8 cellular contexts compared by ENCODE assay signal in the genomic region with DNA sequence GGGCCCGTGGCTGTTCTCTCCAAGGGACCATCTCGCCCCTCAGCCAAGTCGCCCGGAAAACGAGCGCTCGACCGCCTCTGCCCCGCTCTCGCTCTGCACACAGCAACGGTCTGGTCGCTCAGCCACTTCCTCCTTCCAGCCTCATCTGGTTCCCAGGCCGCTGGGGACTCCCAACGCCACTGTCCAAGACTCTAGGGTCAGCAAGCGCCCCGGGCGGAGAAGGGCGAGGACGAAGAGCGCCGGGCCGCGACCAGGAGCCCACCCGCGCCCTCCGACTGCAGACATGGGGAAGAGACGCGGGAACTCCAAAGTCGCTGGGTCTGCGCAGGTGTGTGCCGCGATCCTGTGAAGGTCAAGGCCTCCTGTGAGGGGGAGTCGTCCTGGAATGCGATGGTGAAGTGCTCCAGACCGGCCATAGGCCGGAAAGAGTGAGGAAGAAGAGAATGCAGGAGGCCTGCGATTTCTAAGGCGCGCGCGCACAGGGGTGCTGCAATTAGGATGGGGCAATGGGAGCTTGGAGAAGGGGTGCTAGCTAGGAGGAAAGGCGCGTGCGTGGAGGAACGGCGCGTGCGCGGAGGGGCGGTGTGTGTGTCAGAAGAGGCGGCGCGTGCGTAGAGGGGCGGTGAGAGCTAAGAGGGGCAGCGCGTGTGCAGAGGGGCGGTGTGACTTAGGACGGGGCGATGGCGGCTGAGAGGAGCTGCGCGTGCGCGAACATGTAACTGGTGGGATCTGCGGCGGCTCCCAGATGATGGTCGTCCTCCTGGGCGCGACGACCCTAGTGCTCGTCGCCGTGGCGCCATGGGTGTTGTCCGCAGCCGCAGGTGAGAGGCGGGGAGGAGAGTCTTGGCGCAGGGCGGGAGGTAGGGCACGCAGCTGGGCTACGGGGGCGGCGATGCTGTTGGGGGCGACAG. TPM values are rescaled to one million over a fixed set of nuclear protein-coding genes. Genes with fewer than 3 reads are reported as not detected.
DNase-seq lines count a peak whose midpoint lies in the region; ATAC-seq and TF ChIP-seq lines count a peak whose summit lies in the region.

A gene (plus strand): TSS at position 660 of the 911 bp plus-strand sequence. CDS start 86 bp downstream, at position 746.

- H3K79me2 ChIP-seq in mammary epithelial cell (ENCODE audit: insufficient read depth, low read length) (peaks cover 44% of the 10 kb centered on the region), smooth muscle cell (ENCODE audit: low read depth) (peaks cover 42% of the 10 kb centered on the region)

- peak within 1 kb of the TSS; percentile 88 for H3K9ac ChIP-seq in mammary epithelial cell (ENCODE audit: insufficient read depth, low read length)
- peak within 1 kb of the TSS; percentile 94 for H3K9ac ChIP-seq in smooth muscle cell (ENCODE audit: low read depth)

- intact Hi-C loops in mammary epithelial cell (cut with micrococcal nuclease) = loop anchor here (2.0 kb wide), 2 partner anchors 58 to 124 kb away; a partner anchor contains a TSS

- H3K4me2 ChIP-seq in mammary epithelial cell (ENCODE audit: insufficient read depth, low read depth, low read length) (peak within 1 kb of the TSS; percentile 91), smooth muscle cell (peak within 1 kb of the TSS; percentile 96)

- peak within 1 kb of the TSS; percentile 100 for H3K4me3 ChIP-seq in AG04449 (ENCODE audit: low read depth, low read length)
- H3K4me3 ChIP-seq in mammary epithelial cell (replicated peaks in 1 of 3; ENCODE audit: insufficient read depth in 1 of 3, low read depth in 2 of 3, low read length in 3 of 3) = peak within 1 kb of the TSS; percentile 68 to 100 (median 99)
- H3K4me3 ChIP-seq in smooth muscle cell = peak within 1 kb of the TSS; percentile 82

- TF ChIP-seq CTCF in AG04449 (IDR thresholded peaks at IDR 0.05; ENCODE audit: insufficient read depth, low read length, missing control alignments) (no peak), VCaP (conservative IDR thresholded peaks at IDR 0.05) (no peak), mammary epithelial cell (conservative IDR thresholded peaks at IDR 0.05 in 1 of 2, IDR thresholded peaks at IDR 0.05 in 1 of 2; ENCODE audit: extremely low read depth in 1 of 2, insufficient read depth in 1 of 2, low read depth in 1 of 2, low read length in 2 of 2) (no peak), smooth muscle cell (IDR thresholded peaks at IDR 0.05; ENCODE audit: borderline replicate concordance, insufficient read depth, poor library complexity, severe bottlenecking) (no peak)

- H3K27ac ChIP-seq in VCaP (peak within 1 kb of the TSS; percentile 100), mammary epithelial cell (ENCODE audit: insufficient read depth, low read depth, low read length) (peak within 1 kb of the TSS; percentile 85), smooth muscle cell (ENCODE audit: low read depth) (peak within 1 kb of the TSS; percentile 94)

- POLR2A ChIA-PET in AG04449 (lab: Yijun Ruan, JAX) = interaction anchor here (0.6 to 1.3 kb wide), 7 partner anchors 10 to 264 kb away, joined by 3 to 8 read pairs (median 3); a partner anchor contains a TSS

- H3K36me3 ChIP-seq in mammary epithelial cell (ENCODE audit: insufficient read depth, low read length) = no peaks in the 10 kb centered on the region
- H3K36me3 ChIP-seq in smooth muscle cell (ENCODE audit: low read depth) = no peaks in the 10 kb centered on the region

- WGBS in mammary epithelial cell (ENCODE audit: low coverage, missing lambda C conversion rate) = 2% methylated on average over 46 of the region's 85 CpGs
- WGBS in smooth muscle cell (ENCODE audit: low lambda C conversion rate) = under 1% methylated on average over 74 of the region's 85 CpGs

- no peaks in the 10 kb centered on the region for H3K27me3 ChIP-seq in mammary epithelial cell (ENCODE audit: insufficient read depth, low read length)
- no peaks in the 10 kb centered on the region for H3K27me3 ChIP-seq in smooth muscle cell (ENCODE audit: low read depth)

- CTCF ChIA-PET in AG04449 (lab: Yijun Ruan, JAX) = interaction anchor here (0.7 to 1.7 kb wide), 6 partner anchors 35 to 127 kb away, joined by 3 to 15 read pairs (median 4); no protein-coding TSS in a partner anchor
- CTCF ChIA-PET in mammary epithelial cell (lab: Charles Lee; ENCODE audit: low non-redundant PET) = interaction anchor here (0.5 to 1.4 kb wide), 10 partner anchors 37 to 599 kb away, joined by 3 to 8 read pairs (median 4); no protein-coding TSS in a partner anchor

- no peaks in the 10 kb centered on the region for H3F3A ChIP-seq in smooth muscle cell (ENCODE audit: low read depth)

- DNase-seq in AG04449 (ENCODE audit: low read depth, low spot score) (peak; percentile 76), NCI-H2196 (lab: John Stamatoyannopoulos, UW; ENCODE audit: unreplicated experiment) (peak; percentile 96), mammary epithelial cell (peak; percentile 96), iPS-NIHi11 (ENCODE audit: low spot score) (peak; percentile 96), smooth muscle cell (lab: John Stamatoyannopoulos, UW; ENCODE audit: unreplicated experiment) (peak; percentile 98)

- H3K4me1 ChIP-seq in mammary epithelial cell (ENCODE audit: insufficient read depth, low read length) = peaks cover 6% of the 10 kb centered on the region
- no peaks in the 10 kb centered on the region for H3K4me1 ChIP-seq in smooth muscle cell (ENCODE audit: low read depth)

- H4K20me1 ChIP-seq in mammary epithelial cell (ENCODE audit: insufficient read depth, low read length) = no peaks in the 10 kb centered on the region
- H4K20me1 ChIP-seq in smooth muscle cell (ENCODE audit: low read depth) = peaks cover 23% of the 10 kb centered on the region

- H3K9me3 ChIP-seq in mammary epithelial cell (replicated peaks; ENCODE audit: insufficient read depth, low read length) (no peaks in the 10 kb centered on the region), smooth muscle cell (replicated peaks; ENCODE audit: low read depth) (no peaks in the 10 kb centered on the region)

- in situ Hi-C loops in mammary epithelial cell (cut with MboI; ENCODE audit: low sequenced_read_pairs in 2 of 2) = no loop called here

- H2AFZ ChIP-seq in mammary epithelial cell (ENCODE audit: low read depth, low read length) (peak within 1 kb of the TSS; percentile 100), smooth muscle cell (ENCODE audit: low read depth) (peak within 1 kb of the TSS; percentile 92)

- BruUV-seq in mammary epithelial cell (replicated peaks; lab: Mats Ljungman, UMichigan) = no TSS peak

- ATAC-seq in GM18873 (IDR thresholded peaks at IDR 0.05; ENCODE audit: low FRiP score, unreplicated experiment) = peak; percentile 80
- ATAC-seq in HG03135 (IDR thresholded peaks at IDR 0.05; ENCODE audit: unreplicated experiment) = peak; percentile 82

- dilution Hi-C loops in mammary epithelial cell (cut with HindIII; ENCODE audit: low sequenced_read_pairs) = no loop called here

RNA-seq across cellular contexts. Expression of the gene that starts here (rescaled TPM):
- total RNA-seq in mammary epithelial cell (10 to 100 TPM; 17.2 to 26.9 TPM), smooth muscle cell (56.6 and 93.0 TPM in 2 replicates)
- polyA plus RNA-seq in mammary epithelial cell (10.5 TPM), smooth muscle cell (36.7 and 37.1 TPM in 2 replicates)
- polyA minus RNA-seq in mammary epithelial cell = 11.8 TPM

Comparison
In these comparisons a context has a peak if more than half of its experiments do, and no peak if none do; other contexts are left out.
1. Peak in every context shown above with its lines: DNase-seq, ATAC-seq, H3K4me3 ChIP-seq and H3K27ac ChIP-seq.